8 cellular contexts compared by ENCODE assay signal in the genomic region with DNA sequence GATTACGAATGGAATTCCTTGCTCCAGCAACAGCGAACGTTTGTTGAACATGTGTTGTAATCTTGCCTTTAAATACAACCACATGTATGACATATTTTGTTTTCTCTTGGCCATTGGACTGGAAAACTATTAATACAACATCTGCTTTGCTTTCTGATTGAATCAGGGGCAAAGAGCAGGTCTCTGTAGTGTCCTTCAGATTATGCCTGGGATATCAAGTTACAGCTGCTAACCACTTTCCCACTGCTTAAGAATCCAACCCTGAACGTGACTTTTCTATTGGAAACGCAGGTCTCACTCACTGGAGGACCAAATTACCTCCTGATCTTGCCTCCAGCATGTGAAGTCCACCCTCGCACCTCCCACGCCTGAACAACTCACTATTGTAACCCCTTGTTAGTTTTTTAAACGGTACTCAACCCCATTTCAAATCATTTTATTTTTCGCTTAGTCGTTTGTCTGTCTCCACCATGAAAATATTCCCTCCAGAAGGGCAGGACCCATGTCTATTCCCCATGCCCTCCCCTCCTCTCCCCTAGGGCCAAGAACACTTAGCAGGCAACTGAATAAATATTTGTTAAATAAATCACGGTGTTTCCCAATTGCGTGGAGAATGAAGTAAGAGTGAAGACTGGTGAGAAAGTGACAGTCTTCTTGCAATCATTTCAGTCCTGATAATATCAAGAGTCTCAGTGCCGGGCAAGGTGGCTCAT. TPM values are rescaled to one million over a fixed set of nuclear protein-coding genes. Genes with fewer than 3 reads are reported as not detected.
A peak's percentile ranks its signal among the peaks of the same experiment; 100 is the strongest.
DNase-seq lines count a peak whose midpoint lies in the region; ATAC-seq and TF ChIP-seq lines count a peak whose summit lies in the region.

No MANE protein-coding gene starts in this region.

- intact Hi-C loops in mucosa of descending colon (cut with DNase I, micrococcal nuclease), result no loop called here
- intact Hi-C loops in activated T-helper 1 cell treated with anti-CD3 and anti-CD28 coated beads, Interleukin-12 subunit alpha, Interleukin-12 subunit beta, Interleukin-2, Interleukin-4 antibody, amounts not matched to agents 30 ng/mL and 10 ng/mL and 1 ng/mL, durations not matched to agents 14 hours and 24 hours and 36 hours (cut with micrococcal nuclease), result no loop called here
- intact Hi-C loops in activated T-helper 2 cell treated with anti-CD3 and anti-CD28 coated beads, Interferon-gamma antibody, Interleukin-2, Interleukin-4, amounts not matched to agents 10 μg/mL and 5 μg/mL and 100 μg/mL, durations not matched to agents 14 hours and 24 hours and 36 hours (cut with micrococcal nuclease), result no loop called here

- no peaks in the 10 kb centered on the region for H4K20me1 ChIP-seq in BLaER1 treated with 17β-estradiol and CSF1 and Interleukin-3, amounts not matched to agents 10 nM and 100 nM

- H3K27ac Mint-ChIP-seq in activated T-helper 1 cell treated with anti-CD3 and anti-CD28 coated beads, Interleukin-12 subunit alpha, Interleukin-12 subunit beta, Interleukin-2, Interleukin-4 antibody, amounts not matched to agents 30 ng/mL and 10 ng/mL and 1 ng/mL, durations not matched to agents 14 hours and 24 hours and 36 hours, result no peak overlapping the region
- no peak overlapping the region for H3K27ac Mint-ChIP-seq in activated T-helper 2 cell treated with anti-CD3 and anti-CD28 coated beads, Interferon-gamma antibody, Interleukin-2, Interleukin-4, amounts not matched to agents 10 μg/mL and 5 μg/mL and 100 μg/mL, durations not matched to agents 14 hours and 24 hours and 36 hours

- no peaks in the 10 kb centered on the region for H3K36me3 ChIP-seq in BLaER1 treated with 17β-estradiol and CSF1 and Interleukin-3, amounts not matched to agents 10 nM and 100 nM
- H3K36me3 ChIP-seq in mucosa of descending colon (ENCODE audit: low read depth), result no peaks in the 10 kb centered on the region

- no peaks in the 10 kb centered on the region for H3K36me3 Mint-ChIP-seq in activated T-helper 1 cell treated with anti-CD3 and anti-CD28 coated beads, Interleukin-12 subunit alpha, Interleukin-12 subunit beta, Interleukin-2, Interleukin-4 antibody, amounts not matched to agents 30 ng/mL and 10 ng/mL and 1 ng/mL, durations not matched to agents 14 hours and 24 hours and 36 hours (ENCODE audit: low read depth)
- H3K36me3 Mint-ChIP-seq in activated T-helper 2 cell treated with anti-CD3 and anti-CD28 coated beads, Interferon-gamma antibody, Interleukin-2, Interleukin-4, amounts not matched to agents 10 μg/mL and 5 μg/mL and 100 μg/mL, durations not matched to agents 14 hours and 24 hours and 36 hours (ENCODE audit: low read depth), result no peaks in the 10 kb centered on the region

- H3K4me2 ChIP-seq in BLaER1 treated with 17β-estradiol and CSF1 and Interleukin-3, amounts not matched to agents 10 nM and 100 nM, result peak overlapping the region in 6 of 11 experiments; percentile 7 to 86 (median 74); a peak in 10 of 22 replicates

- peak overlapping the region in 2 of 11 experiments; percentile 5 to 24; a peak in 2 of 22 replicates for H3K9ac ChIP-seq in BLaER1 treated with 17β-estradiol and CSF1 and Interleukin-3, amounts not matched to agents 10 nM and 100 nM

- H3K27me3 ChIP-seq in BLaER1 treated with 17β-estradiol and CSF1 and Interleukin-3, amounts not matched to agents 10 nM and 100 nM, result no peaks in the 10 kb centered on the region

- peaks cover 0 to 94% (median 33%) of the 10 kb centered on the region in 10 experiments; a peak in 15 of 20 replicates for H3K4me1 ChIP-seq in BLaER1 treated with 17β-estradiol and CSF1 and Interleukin-3, amounts not matched to agents 10 nM and 100 nM
- peaks cover 4% of the 10 kb centered on the region for H3K4me1 ChIP-seq in mucosa of descending colon (ENCODE audit: low read depth)

- no peaks in the 10 kb centered on the region for H3K9me3 Mint-ChIP-seq in activated T-helper 1 cell treated with anti-CD3 and anti-CD28 coated beads, Interleukin-12 subunit alpha, Interleukin-12 subunit beta, Interleukin-2, Interleukin-4 antibody, amounts not matched to agents 30 ng/mL and 10 ng/mL and 1 ng/mL, durations not matched to agents 14 hours and 24 hours and 36 hours
- H3K9me3 Mint-ChIP-seq in activated T-helper 2 cell treated with anti-CD3 and anti-CD28 coated beads, Interferon-gamma antibody, Interleukin-2, Interleukin-4, amounts not matched to agents 10 μg/mL and 5 μg/mL and 100 μg/mL, durations not matched to agents 14 hours and 24 hours and 36 hours, result no peaks in the 10 kb centered on the region

- peak overlapping the region in 6 of 11 experiments; percentile 4 to 79 (median 72); a peak in 11 of 22 replicates for H3K27ac ChIP-seq in BLaER1 treated with 17β-estradiol and CSF1 and Interleukin-3, amounts not matched to agents 10 nM and 100 nM

- no peak for TF ChIP-seq CTCF in mucosa of descending colon (IDR thresholded peaks at IDR 0.05)

- H3K4me1 Mint-ChIP-seq in activated T-helper 1 cell treated with anti-CD3 and anti-CD28 coated beads, Interleukin-12 subunit alpha, Interleukin-12 subunit beta, Interleukin-2, Interleukin-4 antibody, amounts not matched to agents 30 ng/mL and 10 ng/mL and 1 ng/mL, durations not matched to agents 14 hours and 24 hours and 36 hours (ENCODE audit: low read depth), result no peaks in the 10 kb centered on the region
- H3K4me1 Mint-ChIP-seq in activated T-helper 2 cell treated with anti-CD3 and anti-CD28 coated beads, Interferon-gamma antibody, Interleukin-2, Interleukin-4, amounts not matched to agents 10 μg/mL and 5 μg/mL and 100 μg/mL, durations not matched to agents 14 hours and 24 hours and 36 hours (ENCODE audit: low read depth), result peaks cover 5% of the 10 kb centered on the region

- H3K4me3 Mint-ChIP-seq in activated T-helper 1 cell treated with anti-CD3 and anti-CD28 coated beads, Interleukin-12 subunit alpha, Interleukin-12 subunit beta, Interleukin-2, Interleukin-4 antibody, amounts not matched to agents 30 ng/mL and 10 ng/mL and 1 ng/mL, durations not matched to agents 14 hours and 24 hours and 36 hours, result no peak overlapping the region
- H3K4me3 Mint-ChIP-seq in activated T-helper 2 cell treated with anti-CD3 and anti-CD28 coated beads, Interferon-gamma antibody, Interleukin-2, Interleukin-4, amounts not matched to agents 10 μg/mL and 5 μg/mL and 100 μg/mL, durations not matched to agents 14 hours and 24 hours and 36 hours (ENCODE audit: low read depth), result no peak overlapping the region

- peaks cover 13% of the 10 kb centered on the region for H3K27me3 Mint-ChIP-seq in activated T-helper 1 cell treated with anti-CD3 and anti-CD28 coated beads, Interleukin-12 subunit alpha, Interleukin-12 subunit beta, Interleukin-2, Interleukin-4 antibody, amounts not matched to agents 30 ng/mL and 10 ng/mL and 1 ng/mL, durations not matched to agents 14 hours and 24 hours and 36 hours (ENCODE audit: insufficient read depth)
- H3K27me3 Mint-ChIP-seq in activated T-helper 2 cell treated with anti-CD3 and anti-CD28 coated beads, Interferon-gamma antibody, Interleukin-2, Interleukin-4, amounts not matched to agents 10 μg/mL and 5 μg/mL and 100 μg/mL, durations not matched to agents 14 hours and 24 hours and 36 hours (ENCODE audit: low read depth), result peaks cover 18% of the 10 kb centered on the region

- DNase-seq in NCI-H2196 (lab: John Stamatoyannopoulos, UW; ENCODE audit: unreplicated experiment) (peak; percentile 70), dedifferentiated amniotic fluid mesenchymal stem cell (ENCODE audit: extremely low spot score) (peak; percentile 89), mucosa of descending colon (no peak), Ammon's horn (ENCODE audit: low spot score) (no peak)
- DNase-seq in activated T-helper 1 cell treated with anti-CD3 and anti-CD28 coated beads, Interleukin-12 subunit alpha, Interleukin-12 subunit beta, Interleukin-2, Interleukin-4 antibody, amounts not matched to agents 30 ng/mL and 10 ng/mL and 1 ng/mL, durations not matched to agents 14 hours and 24 hours and 36 hours (ENCODE audit: low spot score), result no peak
- DNase-seq in activated T-helper 2 cell treated with anti-CD3 and anti-CD28 coated beads, Interferon-gamma antibody, Interleukin-2, Interleukin-4, amounts not matched to agents 10 μg/mL and 5 μg/mL and 100 μg/mL, durations not matched to agents 14 hours and 24 hours and 36 hours (ENCODE audit: low spot score), result no peak

- no peak overlapping the region; a peak in 2 of 20 replicates for H3K4me3 ChIP-seq in BLaER1 treated with 17β-estradiol and CSF1 and Interleukin-3, amounts not matched to agents 10 nM and 100 nM
- H3K4me3 ChIP-seq in mucosa of descending colon, result no peak overlapping the region

- peak; percentile 28 for ATAC-seq in mucosa of descending colon
- no peak for ATAC-seq in HG03039 (IDR thresholded peaks at IDR 0.05; ENCODE audit: unreplicated experiment)

- no peaks in the 10 kb centered on the region for H3K9me3 ChIP-seq in BLaER1 treated with 17β-estradiol and CSF1 and Interleukin-3, amounts not matched to agents 10 nM and 100 nM (replicated peaks in 1 of 11)
- no peaks in the 10 kb centered on the region for H3K9me3 ChIP-seq in mucosa of descending colon

RNA-seq across cellular contexts. Expression of a gene that starts 57.4 kb away (rescaled TPM):
- 10 to 100 TPM; 40.0 to 49.9 (median 40.0) TPM for total RNA-seq in mucosa of descending colon
- 10.4 and 13.5 TPM in 2 replicates for total RNA-seq in activated T-helper 1 cell treated with anti-CD3 and anti-CD28 coated beads, Interleukin-12 subunit alpha, Interleukin-12 subunit beta, Interleukin-2, Interleukin-4 antibody, amounts not matched to agents 30 ng/mL and 10 ng/mL and 1 ng/mL, durations not matched to agents 14 hours and 24 hours and 36 hours
- total RNA-seq in activated T-helper 2 cell treated with anti-CD3 and anti-CD28 coated beads, Interferon-gamma antibody, Interleukin-2, Interleukin-4, amounts not matched to agents 10 μg/mL and 5 μg/mL and 100 μg/mL, durations not matched to agents 14 hours and 24 hours and 36 hours, result 13.7 and 14.6 TPM in 2 replicates

Comparison
In these comparisons a context has a peak if more than half of its experiments do, and no peak if none do; other contexts are left out.
1. DNase-seq: peak in NCI-H2196 (single experiment) and dedifferentiated amniotic fluid mesenchymal stem cell (single experiment); none in mucosa of descending colon (0 of 3), activated T-helper 1 cell treated with anti-CD3 and anti-CD28 coated beads, Interleukin-12 subunit alpha, Interleukin-12 subunit beta, Interleukin-2, Interleukin-4 antibody, amounts not matched to agents 30 ng/mL and 10 ng/mL and 1 ng/mL, durations not matched to agents 14 hours and 24 hours and 36 hours (single experiment), Ammon's horn (single experiment) and activated T-helper 2 cell treated with anti-CD3 and anti-CD28 coated beads, Interferon-gamma antibody, Interleukin-2, Interleukin-4, amounts not matched to agents 10 μg/mL and 5 μg/mL and 100 μg/mL, durations not matched to agents 14 hours and 24 hours and 36 hours (single experiment).